ENCODE assay signal across 1 cellular context in the genomic region with DNA sequence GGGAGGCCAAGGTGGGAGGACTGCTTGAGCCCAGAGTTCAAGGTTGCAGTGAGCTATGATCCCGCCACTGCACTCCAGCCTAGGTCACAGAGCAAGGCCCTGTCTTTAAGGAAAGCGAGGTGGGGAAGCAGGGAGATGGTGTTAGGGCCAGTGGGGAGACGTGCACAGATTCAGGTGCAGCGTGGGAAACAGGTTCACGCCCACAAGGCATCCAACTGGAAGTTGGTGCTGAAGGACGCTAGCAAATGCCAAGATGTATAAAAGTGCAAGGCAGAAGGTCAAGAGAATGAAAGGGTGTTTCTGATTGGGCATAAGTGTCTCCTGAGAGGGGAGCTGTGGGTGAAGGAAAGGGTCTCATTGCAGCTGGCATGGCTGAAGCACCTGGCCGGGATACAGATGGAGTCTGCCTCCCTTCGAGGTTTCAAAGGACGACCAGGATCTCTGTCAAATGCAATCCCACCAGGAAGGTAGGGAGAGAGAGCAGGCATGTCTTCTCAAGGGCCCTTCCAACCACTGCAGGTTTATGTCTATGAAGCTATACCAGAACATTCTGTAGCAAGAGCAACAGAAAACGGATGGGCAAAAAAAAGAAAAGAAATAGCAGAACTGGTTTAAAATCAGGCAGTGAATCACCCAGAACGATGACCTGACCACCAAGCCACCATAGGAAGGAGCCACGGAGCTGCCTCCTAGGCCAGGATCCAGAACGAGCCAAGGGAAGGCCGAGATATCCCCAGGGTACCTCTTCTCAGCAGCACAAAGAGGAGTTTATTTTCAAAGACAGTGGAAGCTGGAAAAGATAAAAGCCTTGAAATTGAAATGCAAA.
TF ChIP-seq lines count a peak whose summit lies in the region.

No MANE protein-coding gene starts in this region.

TF ChIP-seq in H1, 55 proteins besides CTCF, POLR2A, EP300 and RAD21:
- TF ChIP-seq MAFK (IDR thresholded peaks at IDR 0.05; ENCODE audit: low read depth, low read length) (no peak), JUN (IDR thresholded peaks at IDR 0.05; ENCODE audit: low read depth, low read length) (no peak), POU5F1 (IDR thresholded peaks at IDR 0.05; ENCODE audit: low read depth, low read length) (no peak), ZNF274 (IDR thresholded peaks at IDR 0.05; ENCODE audit: borderline replicate concordance, extremely low read depth, low read length) (no peak)
